19 cellular contexts compared by ENCODE assay signal in genomic region chr2:157486596-157487270, GRCh38. TPM values are rescaled to one million over a fixed set of nuclear protein-coding genes. Genes with fewer than 3 reads are reported as not detected.
A peak's percentile ranks its signal among the peaks of the same experiment; 100 is the strongest.
DNase-seq lines count a peak whose midpoint lies in the region; ATAC-seq and TF ChIP-seq lines count a peak whose summit lies in the region.
"Had no signal": no experiment of that assay in that cellular context is flagged by ENCODE, and none has a peak within 500 bp of the region (broad histone marks: within the 10 kb centered on the region; RNA-seq: fewer than 3 reads in every experiment).

No MANE protein-coding gene starts in this region.

- peaks cover 85% of the 10 kb centered on the region for H3K4me1 Mint-ChIP-seq in activated T-cell treated with anti-CD3 and anti-CD28 coated beads, Interleukin-2, amount 50 U/mL, for 72 hours (ENCODE audit: low read depth)

- peaks cover 19% of the 10 kb centered on the region for H3K4me1 ChIP-seq in PC-3 (ENCODE audit: insufficient read depth, low read length)
- peaks cover 5 to 21% of the 10 kb centered on the region in 2 donors for H3K4me1 ChIP-seq in duodenal mucosa (ENCODE audit: control insufficient read depth in 1 of 2, insufficient read depth in 2 of 2, low read length in 2 of 2)
- peaks cover 28% of the 10 kb centered on the region for H3K4me1 ChIP-seq in osteoblast (ENCODE audit: insufficient read depth, low read length)
- H3K4me1 ChIP-seq: sigmoid colon had no signal

- peak overlapping the region; percentile 93 for H3K27ac Mint-ChIP-seq in activated T-cell treated with anti-CD3 and anti-CD28 coated beads, Interleukin-2, amount 50 U/mL, for 72 hours
- H3K27ac Mint-ChIP-seq: WTC11 had no signal

- H3K4me3 Mint-ChIP-seq in activated T-cell treated with anti-CD3 and anti-CD28 coated beads, Interleukin-2, amount 50 U/mL, for 72 hours, result peak overlapping the region; percentile 63 to 79
- H3K4me3 Mint-ChIP-seq: brain, WTC11 had no signal

- DNase-seq in activated T-cell treated with anti-CD3 and anti-CD28 coated beads, Interleukin-2, amount 50 U/mL, for 72 hours, result no peak
- DNase-seq in activated T-cell treated with anti-CD3 and anti-CD28 coated beads, Interleukin-2, amount 50 U/mL, for 1 hour, result no peak
- peak; percentile 53 for DNase-seq in PC-3
- no peak for DNase-seq in osteoblast (ENCODE audit: insufficient read length, low spot score, missing footprints)
- DNase-seq in anterior cingulate cortex (lab: John Stamatoyannopoulos, UW), result no peak
- no peak for DNase-seq in NCI-H187 treated with DMSO at 0.1 percent for 48 hours (lab: John Stamatoyannopoulos, UW)
- DNase-seq in kidney glomerular epithelial cell (lab: John Stamatoyannopoulos, UW), result no peak
- DNase-seq: Calu3; NCI-H1930; NCI-H526; sigmoid colon; stimulated activated CD4-positive, alpha-beta T cell treated with anti-CD3 and anti-CD28 coated beads, Interleukin-4, amount 100 ng/mL, for 1 hour; trophoblast cell had no signal

- no TSS peak for BruUV-seq in PC-3 (replicated peaks; lab: Mats Ljungman, UMichigan)

- intact Hi-C loops in PC-3 (cut with micrococcal nuclease), result loop anchor here (5.0 kb wide), 2 partner anchors 159 to 184 kb away; partner anchors contain the start of gene ERMN

- H4K20me1 ChIP-seq in PC-3 (ENCODE audit: low read length) (no peaks in the 10 kb centered on the region), osteoblast (ENCODE audit: insufficient read depth, low read length) (no peaks in the 10 kb centered on the region)

- H3K27me3 Mint-ChIP-seq in activated T-cell treated with anti-CD3 and anti-CD28 coated beads, Interleukin-2, amount 50 U/mL, for 72 hours (ENCODE audit: low read depth), result no peaks in the 10 kb centered on the region

- POLR2A ChIA-PET in PC-3 (lab: Charles Lee; ENCODE audit: unreplicated experiment), result no interaction called here

- H3K4me2 ChIP-seq in PC-3 (ENCODE audit: low read length), result no peak overlapping the region
- H3K4me2 ChIP-seq in osteoblast (ENCODE audit: insufficient read depth, low read length), result peak overlapping the region; percentile 30

- TF ChIP-seq CTCF in PC-3 (conservative IDR thresholded peaks at IDR 0.05; ENCODE audit: low read depth, low read length) (no peak), osteoblast (IDR thresholded peaks at IDR 0.05; ENCODE audit: extremely low read depth, low read depth, low read length) (no peak)

- no peaks in the 10 kb centered on the region for H3F3A ChIP-seq in PC-3 (ENCODE audit: low read length, unreplicated experiment)

- ATAC-seq in activated T-cell treated with anti-CD3 and anti-CD28 coated beads, Interleukin-2, amount 50 U/mL, for 72 hours (replicated peaks in 1 of 2), result peak in 1 of 2 donors; percentile 22
- peak; percentile 44 for ATAC-seq in PC-3
- ATAC-seq: Panc1, WTC11 had no signal

- H2AFZ ChIP-seq in PC-3 (ENCODE audit: low read length) (no peak overlapping the region), osteoblast (ENCODE audit: low read length) (no peak overlapping the region)

- no peaks in the 10 kb centered on the region for H3K9me3 ChIP-seq in PC-3 (ENCODE audit: low read length)
- H3K9me3 ChIP-seq in duodenal mucosa (ENCODE audit: control insufficient read depth in 1 of 2, low read length in 2 of 2), result no peaks in the 10 kb centered on the region
- no peaks in the 10 kb centered on the region for H3K9me3 ChIP-seq in osteoblast (ENCODE audit: low read depth, low read length)
- H3K9me3 ChIP-seq: sigmoid colon had no signal

- H3K79me2 ChIP-seq in PC-3 (ENCODE audit: low read length) (no peaks in the 10 kb centered on the region), osteoblast (ENCODE audit: insufficient read depth, low read length) (no peaks in the 10 kb centered on the region)

- H3K9me2 ChIP-seq in PC-3 (replicated peaks; ENCODE audit: low read length), result no peaks in the 10 kb centered on the region

- H3K36me3 ChIP-seq in PC-3 (ENCODE audit: low read depth, low read length) (no peaks in the 10 kb centered on the region), duodenal mucosa (ENCODE audit: control insufficient read depth in 1 of 2, insufficient read depth in 2 of 2, low read length in 2 of 2) (no peaks in the 10 kb centered on the region), osteoblast (ENCODE audit: insufficient read depth, low read length) (no peaks in the 10 kb centered on the region)
- H3K36me3 ChIP-seq: sigmoid colon had no signal

- H3K27ac ChIP-seq in PC-3 (ENCODE audit: low read length), result no peak overlapping the region
- no peak overlapping the region for H3K27ac ChIP-seq in duodenal mucosa (ENCODE audit: low read depth, low read length)
- H3K27ac ChIP-seq in osteoblast (ENCODE audit: low read depth, low read length), result no peak overlapping the region
- H3K27ac ChIP-seq: sigmoid colon had no signal

- CTCF ChIA-PET in PC-3 (lab: Charles Lee), result no interaction called here

- H3K4me3 ChIP-seq in PC-3 (ENCODE audit: low read length) (no peak overlapping the region), duodenal mucosa (ENCODE audit: low read depth in 1 of 2, low read length in 2 of 2) (peak overlapping the region; percentile 52 to 64), osteoblast (ENCODE audit: insufficient read depth, low read length) (no peak overlapping the region)
- H3K4me3 ChIP-seq: lung, sigmoid colon had no signal

- H3K36me3 Mint-ChIP-seq in activated T-cell treated with anti-CD3 and anti-CD28 coated beads, Interleukin-2, amount 50 U/mL, for 72 hours (ENCODE audit: insufficient read depth in 2 of 2), result no peaks in the 10 kb centered on the region
- H3K36me3 Mint-ChIP-seq: brain, WTC11 had no signal

- peaks cover 0 to 2% of the 10 kb centered on the region in 2 donors for H3K9me3 Mint-ChIP-seq in activated T-cell treated with anti-CD3 and anti-CD28 coated beads, Interleukin-2, amount 50 U/mL, for 72 hours
- H3K9me3 Mint-ChIP-seq: WTC11 had no signal

- no peak overlapping the region for H3K9ac ChIP-seq in PC-3 (ENCODE audit: low read length)
- peak overlapping the region; percentile 9 to 56 for H3K9ac ChIP-seq in duodenal mucosa (ENCODE audit: low read depth in 1 of 2, low read length in 2 of 2)

- H3K27me3 ChIP-seq in PC-3 (ENCODE audit: low read length) (no peaks in the 10 kb centered on the region), duodenal mucosa (ENCODE audit: control insufficient read depth in 1 of 2, insufficient read depth in 2 of 2, low read length in 2 of 2) (no peaks in the 10 kb centered on the region), osteoblast (ENCODE audit: insufficient read depth, low read length) (no peaks in the 10 kb centered on the region)

RNA-seq across cellular contexts. Expression of gene CYTIP, which starts 42.8 kb away (rescaled TPM):
- total RNA-seq in activated T-cell treated with anti-CD3 and anti-CD28 coated beads, Interleukin-2, amount 50 U/mL, for 72 hours, result 100 to 1,000 TPM; 444 to 460 TPM
- total RNA-seq in PC-3 (2014; rRNA removed) (0.26 TPM in 1 of 2 replicates, not detected in the other), osteoblast (1.2 and 1.4 TPM in 2 replicates)
- total RNA-seq: Calu3, dermis microvascular lymphatic vessel endothelial cell had no signal

Comparison
In these comparisons a context has a peak if more than half of its experiments do, and no peak if none do; other contexts are left out.
1. H3K4me3 ChIP-seq: peak in duodenal mucosa (2 of 2); none in PC-3 (single experiment) and osteoblast (single experiment).
2. RNA of gene CYTIP, which starts 42.8 kb away (total RNA-seq): 444 to 460 TPM in activated T-cell treated with anti-CD3 and anti-CD28 coated beads, Interleukin-2, amount 50 U/mL, for 72 hours; 1.2 to 1.4 TPM in osteoblast and 0.26 TPM in PC-3; every median in the first group is over 100 times any median in the second.